In genomic region chr5:171428849-171429542, GRCh38 we compare ENCODE assay signal across 16 cellular contexts. TPM values are rescaled to one million over a fixed set of nuclear protein-coding genes. Genes with fewer than 3 reads are reported as not detected.
DNase-seq lines count a peak whose midpoint lies in the region; ATAC-seq and TF ChIP-seq lines count a peak whose summit lies in the region.
"Had no signal": no experiment of that assay in that cellular context is flagged by ENCODE, and none has a peak within 500 bp of the region (broad histone marks: within the 10 kb centered on the region; RNA-seq: fewer than 3 reads in every experiment).

No MANE protein-coding gene starts in this region.

- no peaks in the 10 kb centered on the region for H3K27me3 ChIP-seq in H7 (ENCODE audit: control insufficient read depth, insufficient read depth, low read length)
- H3K27me3 ChIP-seq in spleen (replicated peaks in 1 of 7) = peaks cover 0 to 5% (median 0%) of the 10 kb centered on the region in 7 donors
- H3K27me3 ChIP-seq: MG63 had no signal

- H3K4me1 ChIP-seq in spleen = no peaks in the 10 kb centered on the region

- no peak overlapping the region for H3K27ac ChIP-seq in spleen
- H3K27ac ChIP-seq: RWPE1 had no signal

- H3K4me3 ChIP-seq in H7 (ENCODE audit: insufficient read depth, low read depth, low read length) (no peak overlapping the region), spleen (no peak overlapping the region)
- H3K4me3 ChIP-seq: MG63 had no signal

- H3K9me3 Mint-ChIP-seq in chondrocyte (ENCODE audit: low read depth) = no peaks in the 10 kb centered on the region
- no peaks in the 10 kb centered on the region for H3K9me3 Mint-ChIP-seq in mesothelial cell of epicardium
- H3K9me3 Mint-ChIP-seq: CD8-positive, alpha-beta memory T cell; HFFc6 had no signal

- 82 to 89% (median 87%) methylated on average over 13 to 15 of the region's 15 CpGs for WGBS in spleen, 5 donors

- no peak overlapping the region for H3K27ac Mint-ChIP-seq in chondrocyte (ENCODE audit: unreplicated experiment)
- H3K27ac Mint-ChIP-seq in mesothelial cell of epicardium = peak overlapping the region; percentile 36
- H3K27ac Mint-ChIP-seq: CD8-positive, alpha-beta memory T cell; HFFc6 had no signal

- DNase-seq in H7 = peak; percentile 45
- peak; percentile 53 for DNase-seq in chondrocyte (ENCODE audit: low spot score)
- peak in 1 of 2 experiments; percentile 19 for DNase-seq in mesothelial cell of epicardium (ENCODE audit: low spot score in 2 of 2, unreplicated experiment in 2 of 2)
- DNase-seq in spleen = peak; percentile 46
- DNase-seq in hepatic stellate cell (ENCODE audit: low spot score) = no peak
- DNase-seq: CD8-positive, alpha-beta memory T cell; GOT3; HFFc6; MG63; NCI-H1105; NCI-H1694 treated with DMSO at 0.1 percent for 48 hours; NCI-H446 had no signal

- H3K4me3 Mint-ChIP-seq in chondrocyte (ENCODE audit: unreplicated experiment) (no peak overlapping the region), mesothelial cell of epicardium (no peak overlapping the region)
- H3K4me3 Mint-ChIP-seq: CD8-positive, alpha-beta memory T cell; HFFc6 had no signal

- no peaks in the 10 kb centered on the region for H3K36me3 ChIP-seq in H7 (replicated peaks; ENCODE audit: control insufficient read depth, insufficient read depth, low read length)
- H3K36me3 ChIP-seq in spleen = no peaks in the 10 kb centered on the region

- H3K4me1 Mint-ChIP-seq in chondrocyte (ENCODE audit: low read depth) (no peaks in the 10 kb centered on the region), mesothelial cell of epicardium (peaks cover 30% of the 10 kb centered on the region)
- H3K4me1 Mint-ChIP-seq: CD8-positive, alpha-beta memory T cell had no signal

- no peaks in the 10 kb centered on the region for H3K27me3 Mint-ChIP-seq in chondrocyte (ENCODE audit: low read depth)
- H3K27me3 Mint-ChIP-seq in mesothelial cell of epicardium (ENCODE audit: low read depth) = no peaks in the 10 kb centered on the region

- no peaks in the 10 kb centered on the region for H3K36me3 Mint-ChIP-seq in chondrocyte (ENCODE audit: low read depth)
- no peaks in the 10 kb centered on the region for H3K36me3 Mint-ChIP-seq in mesothelial cell of epicardium
- H3K36me3 Mint-ChIP-seq: CD8-positive, alpha-beta memory T cell had no signal

- no peak for ATAC-seq in HG03045 (IDR thresholded peaks at IDR 0.05; ENCODE audit: unreplicated experiment)
- ATAC-seq in GM19455 (IDR thresholded peaks at IDR 0.05; ENCODE audit: unreplicated experiment) = no peak

- intact Hi-C loops in spleen (cut with DNase I; ENCODE audit: low total_unique reads) = no loop called here

- no peaks in the 10 kb centered on the region for H3K9me3 ChIP-seq in spleen
- H3K9me3 ChIP-seq: MG63 had no signal

- no peak for TF ChIP-seq POLR2A in spleen (IDR thresholded peaks at IDR 0.05)

- TF ChIP-seq CTCF in chondrocyte (IDR thresholded peaks at IDR 0.05) = no peak
- no peak for TF ChIP-seq CTCF in mesothelial cell of epicardium (IDR thresholded peaks at IDR 0.05; ENCODE audit: unreplicated experiment)
- TF ChIP-seq CTCF in spleen (IDR thresholded peaks at IDR 0.05 in 8 of 11, conservative IDR thresholded peaks at IDR 0.05 in 3 of 11) = no peak

RNA-seq across cellular contexts. Expression of gene FGF18, which starts 9.5 kb away (rescaled TPM):
- total RNA-seq in H7 (2014; rRNA removed; shearing (Covaris generic)) = 1.9 TPM in 2 replicates
- total RNA-seq in chondrocyte = 1.7 to 18.1 TPM (median 2.1 TPM) in 3 replicates
- 10.2 to 11.7 TPM (median 11.3 TPM) in 3 replicates for total RNA-seq in mesothelial cell of epicardium
- total RNA-seq in spleen = under 1 TPM in 6 of 7 donors, not detected in 1; 0.22 to 0.74 (median 0.33) TPM
- polyA plus RNA-seq in spleen = under 1 TPM; 0.32 to 0.74 (median 0.33) TPM
- polyA plus RNA-seq: BJ; CD8-positive, alpha-beta memory T cell had no signal

RNA-seq across cellular contexts. Expression of gene NPM1, which starts 41.3 kb away (rescaled TPM):
- 2,089 and 3,527 TPM in 2 replicates for total RNA-seq in H7 (2014; rRNA removed; shearing (Covaris generic))
- total RNA-seq in chondrocyte (774 to 814 TPM (median 795 TPM) in 3 replicates), mesothelial cell of epicardium (1,674 to 1,837 TPM (median 1,792 TPM) in 3 replicates), spleen (100 to 1,000 TPM; 441 to 681 (median 572) TPM)
- 1,000 to 10,000 TPM; 1,521 to 2,472 (median 2,090) TPM for polyA plus RNA-seq in spleen
